ENCODE assay signal across 1 cellular context in genomic region chr3:142315083-142315482, GRCh38.
TF ChIP-seq lines count a peak whose summit lies in the region.

No MANE protein-coding gene starts in this region.

TF ChIP-seq in HepG2, 621 proteins besides CTCF, POLR2A, EP300 and RAD21 (continued from another document):
- TF ChIP-seq ZMAT5 (CRISPR knock-in tag; IDR thresholded peaks at IDR 0.05; ENCODE audit: borderline replicate concordance, low read depth) = no peak
- TF ChIP-seq ZNF460 (CRISPR knock-in tag; IDR thresholded peaks at IDR 0.05; ENCODE audit: borderline replicate concordance) = peak; percentile 68; the same call in 1 of the 2 replicates
- no peak for TF ChIP-seq TFDP2 (CRISPR knock-in tag; IDR thresholded peaks at IDR 0.05)
- peak; percentile 79; the same call in 1 of the 2 replicates for TF ChIP-seq ZNF7 (CRISPR knock-in tag; IDR thresholded peaks at IDR 0.05)
- no peak for TF ChIP-seq SOX13 (IDR thresholded peaks at IDR 0.05)
- TF ChIP-seq SOX13 (CRISPR knock-in tag; conservative IDR thresholded peaks at IDR 0.05 in 1 of 2, IDR thresholded peaks at IDR 0.05 in 1 of 2) = peak in 1 of 2 experiments; percentile 40; a peak in 1 of 4 replicates
- TF ChIP-seq PRDM10 (CRISPR knock-in tag; IDR thresholded peaks at IDR 0.05; ENCODE audit: low read depth) = no peak
- TF ChIP-seq MED13 (CRISPR knock-in tag; IDR thresholded peaks at IDR 0.05) = no peak
- no peak for TF ChIP-seq CENPBD1 (CRISPR knock-in tag; IDR thresholded peaks at IDR 0.05; ENCODE audit: borderline replicate concordance, low read depth)
- TF ChIP-seq JDP2 (CRISPR knock-in tag; IDR thresholded peaks at IDR 0.05; ENCODE audit: borderline replicate concordance) = no peak
- no peak for TF ChIP-seq KDM4B (CRISPR knock-in tag; IDR thresholded peaks at IDR 0.05)
- no peak for TF ChIP-seq ARID4A (CRISPR knock-in tag; IDR thresholded peaks at IDR 0.05; ENCODE audit: borderline replicate concordance)
- peak; percentile 75; the same call in 1 of the 2 replicates for TF ChIP-seq KDM1A (CRISPR knock-in tag; IDR thresholded peaks at IDR 0.05)
